In genomic region chr15:63040509-63040908, GRCh38 we compare ENCODE assay signal across 1 cellular context.
TF ChIP-seq lines count a peak whose summit lies in the region.

No MANE protein-coding gene starts in this region.

TF ChIP-seq in SK-N-SH treated with all-trans-retinoic acid at 6 μM for 48 hours, 23 proteins besides CTCF, POLR2A, EP300 and RAD21 (continued from another document):
- TF ChIP-seq, protein P1, sequence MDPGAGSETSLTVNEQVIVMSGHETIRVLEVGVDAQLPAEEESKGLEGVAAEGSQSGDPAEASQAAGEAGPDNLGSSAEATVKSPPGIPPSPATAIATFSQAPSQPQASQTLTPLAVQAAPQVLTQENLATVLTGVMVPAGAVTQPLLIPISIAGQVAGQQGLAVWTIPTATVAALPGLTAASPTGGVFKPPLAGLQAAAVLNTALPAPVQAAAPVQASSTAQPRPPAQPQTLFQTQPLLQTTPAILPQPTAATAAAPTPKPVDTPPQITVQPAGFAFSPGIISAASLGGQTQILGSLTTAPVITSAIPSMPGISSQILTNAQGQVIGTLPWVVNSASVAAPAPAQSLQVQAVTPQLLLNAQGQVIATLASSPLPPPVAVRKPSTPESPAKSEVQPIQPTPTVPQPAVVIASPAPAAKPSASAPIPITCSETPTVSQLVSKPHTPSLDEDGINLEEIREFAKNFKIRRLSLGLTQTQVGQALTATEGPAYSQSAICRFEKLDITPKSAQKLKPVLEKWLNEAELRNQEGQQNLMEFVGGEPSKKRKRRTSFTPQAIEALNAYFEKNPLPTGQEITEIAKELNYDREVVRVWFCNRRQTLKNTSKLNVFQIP (CRISPR knock-in tag; IDR thresholded peaks at IDR 0.05; ENCODE audit: borderline replicate concordance, low read depth): no peak
- TF ChIP-seq ISL1 (CRISPR knock-in tag; IDR thresholded peaks at IDR 0.05): no peak
- no peak for TF ChIP-seq CSDC2 (CRISPR knock-in tag; IDR thresholded peaks at IDR 0.05)
- TF ChIP-seq, protein P2, sequence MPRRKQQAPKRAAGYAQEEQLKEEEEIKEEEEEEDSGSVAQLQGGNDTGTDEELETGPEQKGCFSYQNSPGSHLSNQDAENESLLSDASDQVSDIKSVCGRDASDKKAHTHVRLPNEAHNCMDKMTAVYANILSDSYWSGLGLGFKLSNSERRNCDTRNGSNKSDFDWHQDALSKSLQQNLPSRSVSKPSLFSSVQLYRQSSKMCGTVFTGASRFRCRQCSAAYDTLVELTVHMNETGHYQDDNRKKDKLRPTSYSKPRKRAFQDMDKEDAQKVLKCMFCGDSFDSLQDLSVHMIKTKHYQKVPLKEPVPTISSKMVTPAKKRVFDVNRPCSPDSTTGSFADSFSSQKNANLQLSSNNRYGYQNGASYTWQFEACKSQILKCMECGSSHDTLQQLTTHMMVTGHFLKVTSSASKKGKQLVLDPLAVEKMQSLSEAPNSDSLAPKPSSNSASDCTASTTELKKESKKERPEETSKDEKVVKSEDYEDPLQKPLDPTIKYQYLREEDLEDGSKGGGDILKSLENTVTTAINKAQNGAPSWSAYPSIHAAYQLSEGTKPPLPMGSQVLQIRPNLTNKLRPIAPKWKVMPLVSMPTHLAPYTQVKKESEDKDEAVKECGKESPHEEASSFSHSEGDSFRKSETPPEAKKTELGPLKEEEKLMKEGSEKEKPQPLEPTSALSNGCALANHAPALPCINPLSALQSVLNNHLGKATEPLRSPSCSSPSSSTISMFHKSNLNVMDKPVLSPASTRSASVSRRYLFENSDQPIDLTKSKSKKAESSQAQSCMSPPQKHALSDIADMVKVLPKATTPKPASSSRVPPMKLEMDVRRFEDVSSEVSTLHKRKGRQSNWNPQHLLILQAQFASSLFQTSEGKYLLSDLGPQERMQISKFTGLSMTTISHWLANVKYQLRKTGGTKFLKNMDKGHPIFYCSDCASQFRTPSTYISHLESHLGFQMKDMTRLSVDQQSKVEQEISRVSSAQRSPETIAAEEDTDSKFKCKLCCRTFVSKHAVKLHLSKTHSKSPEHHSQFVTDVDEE (CRISPR knock-in tag; IDR thresholded peaks at IDR 0.05): no peak
- TF ChIP-seq OSR1 (CRISPR knock-in tag; IDR thresholded peaks at IDR 0.05): no peak
- TF ChIP-seq GLIS3 (CRISPR knock-in tag; IDR thresholded peaks at IDR 0.05): no peak
- no peak for TF ChIP-seq ZFP30 (CRISPR knock-in tag; IDR thresholded peaks at IDR 0.05)
- TF ChIP-seq RARB (CRISPR knock-in tag; IDR thresholded peaks at IDR 0.05): no peak
- no peak for TF ChIP-seq TCF4 (CRISPR knock-in tag; IDR thresholded peaks at IDR 0.05; ENCODE audit: borderline replicate concordance)
- TF ChIP-seq ZC3H10 (CRISPR knock-in tag; IDR thresholded peaks at IDR 0.05): no peak
- no peak for TF ChIP-seq ZNF8 (CRISPR knock-in tag; IDR thresholded peaks at IDR 0.05)
- TF ChIP-seq, protein P3, sequence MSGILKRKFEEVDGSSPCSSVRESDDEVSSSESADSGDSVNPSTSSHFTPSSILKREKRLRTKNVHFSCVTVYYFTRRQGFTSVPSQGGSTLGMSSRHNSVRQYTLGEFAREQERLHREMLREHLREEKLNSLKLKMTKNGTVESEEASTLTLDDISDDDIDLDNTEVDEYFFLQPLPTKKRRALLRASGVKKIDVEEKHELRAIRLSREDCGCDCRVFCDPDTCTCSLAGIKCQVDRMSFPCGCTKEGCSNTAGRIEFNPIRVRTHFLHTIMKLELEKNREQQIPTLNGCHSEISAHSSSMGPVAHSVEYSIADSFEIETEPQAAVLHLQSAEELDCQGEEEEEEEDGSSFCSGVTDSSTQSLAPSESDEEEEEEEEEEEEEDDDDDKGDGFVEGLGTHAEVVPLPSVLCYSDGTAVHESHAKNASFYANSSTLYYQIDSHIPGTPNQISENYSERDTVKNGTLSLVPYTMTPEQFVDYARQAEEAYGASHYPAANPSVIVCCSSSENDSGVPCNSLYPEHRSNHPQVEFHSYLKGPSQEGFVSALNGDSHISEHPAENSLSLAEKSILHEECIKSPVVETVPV (CRISPR knock-in tag; IDR thresholded peaks at IDR 0.05): no peak
- no peak for TF ChIP-seq ESRRG (CRISPR knock-in tag; IDR thresholded peaks at IDR 0.05)
- TF ChIP-seq SNAI2 (CRISPR knock-in tag; IDR thresholded peaks at IDR 0.05): no peak
- no peak for TF ChIP-seq PATZ1 (CRISPR knock-in tag; IDR thresholded peaks at IDR 0.05; ENCODE audit: borderline replicate concordance)
